Comparison of ENCODE assay signal across 1 cellular context in the genomic region with DNA sequence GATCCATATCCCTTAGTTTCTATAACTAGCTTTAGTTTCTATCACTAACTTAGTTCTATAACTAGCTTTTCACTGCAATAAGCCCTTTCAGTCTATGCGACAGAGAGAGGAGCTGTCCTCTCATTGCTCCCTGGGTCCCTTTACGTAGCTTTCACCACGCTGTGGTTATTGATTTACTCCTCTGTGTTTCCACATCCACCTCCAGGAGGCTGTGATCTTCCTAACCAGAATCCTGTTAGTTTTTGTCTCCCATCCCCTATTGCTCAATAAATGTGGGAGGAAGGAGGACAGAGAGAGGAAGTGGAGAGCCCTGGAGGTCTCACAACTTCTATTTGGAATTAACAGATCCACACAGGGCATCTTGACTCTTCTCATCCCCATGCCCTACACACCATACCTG.
TF ChIP-seq lines count a peak whose summit lies in the region.

No MANE protein-coding gene starts in this region.

TF ChIP-seq in IMR-90, 13 proteins besides CTCF, POLR2A, EP300 and RAD21:
- no peak for TF ChIP-seq RCOR1 (IDR thresholded peaks at IDR 0.05; ENCODE audit: insufficient replicate concordance, low read length)
- TF ChIP-seq CEBPB (IDR thresholded peaks at IDR 0.05; ENCODE audit: low read depth, low read length): peak; percentile 46
- TF ChIP-seq, protein P1, sequence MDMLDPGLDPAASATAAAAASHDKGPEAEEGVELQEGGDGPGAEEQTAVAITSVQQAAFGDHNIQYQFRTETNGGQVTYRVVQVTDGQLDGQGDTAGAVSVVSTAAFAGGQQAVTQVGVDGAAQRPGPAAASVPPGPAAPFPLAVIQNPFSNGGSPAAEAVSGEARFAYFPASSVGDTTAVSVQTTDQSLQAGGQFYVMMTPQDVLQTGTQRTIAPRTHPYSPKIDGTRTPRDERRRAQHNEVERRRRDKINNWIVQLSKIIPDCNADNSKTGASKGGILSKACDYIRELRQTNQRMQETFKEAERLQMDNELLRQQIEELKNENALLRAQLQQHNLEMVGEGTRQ (IDR thresholded peaks at IDR 0.05; ENCODE audit: low read depth, low read length): no peak
TF ChIP-seq in IMR-90: peak in this region for 1.
